Comparison of ENCODE assay signal across 16 cellular contexts in genomic region chr17:77467513-77467912, GRCh38.
DNase-seq lines count a peak whose midpoint lies in the region; ATAC-seq and TF ChIP-seq lines count a peak whose summit lies in the region.
"Had no signal": no experiment of that assay in that cellular context is flagged by ENCODE, and none has a peak within 500 bp of the region (broad histone marks: within the 10 kb centered on the region; RNA-seq: fewer than 3 reads in every experiment).

No MANE protein-coding gene starts in this region.

- peaks cover 69% of the 10 kb centered on the region for H3K36me3 Mint-ChIP-seq in activated CD4-positive, alpha-beta T cell treated with anti-CD3 and anti-CD28 coated beads, Interleukin-2, amount 10 ng/mL, durations not matched to agents 24 days and 14 days (ENCODE audit: low read depth)
- peaks cover 54% of the 10 kb centered on the region for H3K36me3 Mint-ChIP-seq in activated naive CD8-positive, alpha-beta T cell treated with anti-CD3 and anti-CD28 coated beads, Interleukin-2, amount 50 U/mL, for 24 hours (ENCODE audit: low read depth)
- peaks cover 14 to 30% (median 26%) of the 10 kb centered on the region in 3 donors for H3K36me3 Mint-ChIP-seq in immature natural killer cell
- H3K36me3 Mint-ChIP-seq: natural killer cell had no signal

- intact Hi-C loops in activated CD4-positive, alpha-beta T cell treated with anti-CD3 and anti-CD28 coated beads, Interleukin-2, amount 10 ng/mL, durations not matched to agents 24 days and 14 days (cut with micrococcal nuclease): no loop called here
- intact Hi-C loops in gastrocnemius medialis (cut with DNase I; ENCODE audit: low total_unique reads): no loop called here

- no peak for DNase-seq in activated CD4-positive, alpha-beta T cell treated with anti-CD3 and anti-CD28 coated beads, Interleukin-2, amount 10 ng/mL, durations not matched to agents 24 days and 14 days
- DNase-seq in activated CD4-positive, alpha-beta T cell treated with anti-CD3 and anti-CD28 coated beads for 48 hours: no peak
- no peak for DNase-seq in activated naive CD8-positive, alpha-beta T cell treated with anti-CD3 and anti-CD28 coated beads, Interleukin-2, amount 50 U/mL, for 24 hours
- no peak for DNase-seq in immature natural killer cell
- no peak for DNase-seq in gastrocnemius medialis
- no peak for DNase-seq in omental fat pad (ENCODE audit: low spot score)
- no peak for DNase-seq in H7
- DNase-seq in stimulated activated naive CD8-positive, alpha-beta T cell treated with anti-CD3 and anti-CD28 coated beads, Interleukin-15, amount 100 ng/mL, for 72 hours: no peak
- DNase-seq: 8988T; activated CD8-positive, alpha-beta memory T cell treated with anti-CD3 and anti-CD28 coated beads, Interleukin-2, amount 10 ng/mL, durations not matched to agents 7 days and 5 days; anterior cingulate cortex; Caco-2; kidney glomerular epithelial cell; natural killer cell; NCI-H2081 treated with DMSO at 0.1 percent for 48 hours; SJCRH30 had no signal

- TF ChIP-seq CTCF in gastrocnemius medialis (IDR thresholded peaks at IDR 0.05 in 4 of 5, conservative IDR thresholded peaks at IDR 0.05 in 1 of 5) (no peak), omental fat pad (IDR thresholded peaks at IDR 0.05) (no peak)

- TF ChIP-seq POLR2A in gastrocnemius medialis (IDR thresholded peaks at IDR 0.05): no peak

- H3K27ac Mint-ChIP-seq in activated CD4-positive, alpha-beta T cell treated with anti-CD3 and anti-CD28 coated beads, Interleukin-2, amount 10 ng/mL, durations not matched to agents 24 days and 14 days: peak overlapping the region; percentile 91
- peak overlapping the region; percentile 24 for H3K27ac Mint-ChIP-seq in activated naive CD8-positive, alpha-beta T cell treated with anti-CD3 and anti-CD28 coated beads, Interleukin-2, amount 50 U/mL, for 24 hours
- peak overlapping the region in 4 of 6 donors; percentile 17 to 93 (median 50) for H3K27ac Mint-ChIP-seq in immature natural killer cell
- H3K27ac Mint-ChIP-seq in stimulated activated naive CD8-positive, alpha-beta T cell treated with anti-CD3 and anti-CD28 coated beads, Interleukin-15, amount 100 ng/mL, for 72 hours: no peak overlapping the region

- no peaks in the 10 kb centered on the region for H3K9me3 ChIP-seq in gastrocnemius medialis
- H3K9me3 ChIP-seq: Caco-2, SJCRH30 had no signal

- ATAC-seq in activated naive CD8-positive, alpha-beta T cell treated with anti-CD3 and anti-CD28 coated beads, Interleukin-2, amount 50 U/mL, for 24 hours: no peak
- ATAC-seq in gastrocnemius medialis: no peak
- no peak for ATAC-seq in omental fat pad (ENCODE audit: low FRiP score)
- ATAC-seq in stimulated activated naive CD8-positive, alpha-beta T cell treated with anti-CD3 and anti-CD28 coated beads, Interleukin-15, amount 100 ng/mL, for 72 hours: no peak
- ATAC-seq: activated CD8-positive, alpha-beta memory T cell treated with anti-CD3 and anti-CD28 coated beads, Interleukin-2, amount 10 ng/mL, durations not matched to agents 7 days and 5 days; natural killer cell had no signal

- peak overlapping the region; percentile 32 to 68 (median 44) for H3K27ac ChIP-seq in gastrocnemius medialis
- H3K27ac ChIP-seq: SJCRH30 had no signal

- H3K27me3 ChIP-seq in gastrocnemius medialis: no peaks in the 10 kb centered on the region
- H3K27me3 ChIP-seq in H7 (ENCODE audit: control insufficient read depth, insufficient read depth, low read length): no peaks in the 10 kb centered on the region
- H3K27me3 ChIP-seq: SJCRH30 had no signal

- H3K27me3 Mint-ChIP-seq in activated CD4-positive, alpha-beta T cell treated with anti-CD3 and anti-CD28 coated beads, Interleukin-2, amount 10 ng/mL, durations not matched to agents 24 days and 14 days: no peaks in the 10 kb centered on the region
- H3K27me3 Mint-ChIP-seq in activated naive CD8-positive, alpha-beta T cell treated with anti-CD3 and anti-CD28 coated beads, Interleukin-2, amount 50 U/mL, for 24 hours: no peaks in the 10 kb centered on the region
- H3K27me3 Mint-ChIP-seq in immature natural killer cell (ENCODE audit: low read depth in 3 of 3): peaks cover 2 to 15% (median 8%) of the 10 kb centered on the region in 3 donors
- H3K27me3 Mint-ChIP-seq in stimulated activated naive CD8-positive, alpha-beta T cell treated with anti-CD3 and anti-CD28 coated beads, Interleukin-15, amount 100 ng/mL, for 72 hours: no peaks in the 10 kb centered on the region
- H3K27me3 Mint-ChIP-seq: activated CD8-positive, alpha-beta memory T cell treated with anti-CD3 and anti-CD28 coated beads, Interleukin-2, amount 10 ng/mL, durations not matched to agents 7 days and 5 days had no signal

- H3K9me3 Mint-ChIP-seq in activated CD4-positive, alpha-beta T cell treated with anti-CD3 and anti-CD28 coated beads, Interleukin-2, amount 10 ng/mL, durations not matched to agents 24 days and 14 days: peaks cover 10% of the 10 kb centered on the region
- peaks cover 9% of the 10 kb centered on the region for H3K9me3 Mint-ChIP-seq in activated naive CD8-positive, alpha-beta T cell treated with anti-CD3 and anti-CD28 coated beads, Interleukin-2, amount 50 U/mL, for 24 hours
- H3K9me3 Mint-ChIP-seq in immature natural killer cell: no peaks in the 10 kb centered on the region
- H3K9me3 Mint-ChIP-seq in stimulated activated naive CD8-positive, alpha-beta T cell treated with anti-CD3 and anti-CD28 coated beads, Interleukin-15, amount 100 ng/mL, for 72 hours: peaks cover 9 to 23% of the 10 kb centered on the region in 2 donors

- H3K4me1 Mint-ChIP-seq in activated CD4-positive, alpha-beta T cell treated with anti-CD3 and anti-CD28 coated beads, Interleukin-2, amount 10 ng/mL, durations not matched to agents 24 days and 14 days: peaks cover 80% of the 10 kb centered on the region
- peaks cover 86% of the 10 kb centered on the region for H3K4me1 Mint-ChIP-seq in activated naive CD8-positive, alpha-beta T cell treated with anti-CD3 and anti-CD28 coated beads, Interleukin-2, amount 50 U/mL, for 24 hours
- H3K4me1 Mint-ChIP-seq in immature natural killer cell: peaks cover 89 to 92% of the 10 kb centered on the region in 2 donors
- H3K4me1 Mint-ChIP-seq in stimulated activated naive CD8-positive, alpha-beta T cell treated with anti-CD3 and anti-CD28 coated beads, Interleukin-15, amount 100 ng/mL, for 72 hours: peaks cover 98% of the 10 kb centered on the region

- H3K4me3 ChIP-seq in gastrocnemius medialis (no peak overlapping the region), H7 (ENCODE audit: insufficient read depth, low read depth, low read length) (no peak overlapping the region)
- H3K4me3 ChIP-seq: SJCRH30 had no signal

- in situ Hi-C loops in gastrocnemius medialis (cut with MboI; ENCODE audit: low sequenced_read_pairs in 4 of 4): no loop called here

- no peak overlapping the region for H3K4me3 Mint-ChIP-seq in activated CD4-positive, alpha-beta T cell treated with anti-CD3 and anti-CD28 coated beads, Interleukin-2, amount 10 ng/mL, durations not matched to agents 24 days and 14 days
- no peak overlapping the region for H3K4me3 Mint-ChIP-seq in activated naive CD8-positive, alpha-beta T cell treated with anti-CD3 and anti-CD28 coated beads, Interleukin-2, amount 50 U/mL, for 24 hours
- H3K4me3 Mint-ChIP-seq in immature natural killer cell: no peak overlapping the region
- H3K4me3 Mint-ChIP-seq in stimulated activated naive CD8-positive, alpha-beta T cell treated with anti-CD3 and anti-CD28 coated beads, Interleukin-15, amount 100 ng/mL, for 72 hours: no peak overlapping the region
- H3K4me3 Mint-ChIP-seq: activated CD8-positive, alpha-beta memory T cell treated with anti-CD3 and anti-CD28 coated beads, Interleukin-2, amount 10 ng/mL, durations not matched to agents 7 days and 5 days had no signal

- peaks cover 17 to 34% of the 10 kb centered on the region in 2 donors for H3K4me1 ChIP-seq in gastrocnemius medialis

- H3K36me3 ChIP-seq in gastrocnemius medialis: no peaks in the 10 kb centered on the region
- no peaks in the 10 kb centered on the region; the same call in 1 of the 2 replicates for H3K36me3 ChIP-seq in H7 (replicated peaks; ENCODE audit: control insufficient read depth, insufficient read depth, low read length)

Comparison
In these comparisons a context has a peak if more than half of its experiments do, and no peak if none do; other contexts are left out.
1. H3K27ac Mint-ChIP-seq: peak in activated CD4-positive, alpha-beta T cell treated with anti-CD3 and anti-CD28 coated beads, Interleukin-2, amount 10 ng/mL, durations not matched to agents 24 days and 14 days (single experiment), activated naive CD8-positive, alpha-beta T cell treated with anti-CD3 and anti-CD28 coated beads, Interleukin-2, amount 50 U/mL, for 24 hours (single experiment) and immature natural killer cell (4 of 6); none in stimulated activated naive CD8-positive, alpha-beta T cell treated with anti-CD3 and anti-CD28 coated beads, Interleukin-15, amount 100 ng/mL, for 72 hours (0 of 2).